ENCODE assay signal across 23 cellular contexts in the genomic region with DNA sequence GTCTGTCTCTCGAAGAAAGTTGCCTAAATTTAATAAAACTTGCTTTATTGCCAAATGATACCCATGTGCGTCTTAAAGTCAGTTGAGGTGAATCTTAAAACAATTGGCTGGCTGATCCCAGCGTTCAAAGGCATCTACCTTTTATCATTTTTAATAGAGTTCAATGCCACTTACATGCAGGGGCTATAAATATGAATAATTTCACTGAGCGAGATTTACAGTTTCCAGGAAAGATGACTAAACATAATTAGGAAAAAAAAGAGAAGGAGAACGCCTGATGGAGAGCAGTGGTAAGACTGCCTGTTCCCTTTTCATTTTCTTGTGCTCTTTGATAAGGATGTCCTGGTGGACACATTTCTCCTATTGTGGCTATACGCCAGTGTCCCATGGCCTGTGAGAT.
"Had no signal": no experiment of that assay in that cellular context is flagged by ENCODE, and none has a peak within 500 bp of the region (broad histone marks: within the 10 kb centered on the region; RNA-seq: fewer than 3 reads in every experiment).

No MANE protein-coding gene starts in this region.

- H3K9me3 ChIP-seq: body of pancreas had no signal

- H3K27ac Mint-ChIP-seq: activated CD4-positive, alpha-beta T cell treated with anti-CD3 and anti-CD28 coated beads for 36 hours; activated CD8-positive, alpha-beta memory T cell treated with anti-CD3 and anti-CD28 coated beads, Interleukin-2, amount 10 ng/mL, durations not matched to agents 7 days and 5 days; activated CD8-positive, alpha-beta T cell treated with anti-CD3 and anti-CD28 coated beads, Interleukin-2, amount 10 ng/mL, durations not matched to agents 7 days and 5 days; activated naive CD4-positive, alpha-beta T cell treated with anti-CD3 and anti-CD28 coated beads, Interleukin-2, amount 50 U/mL, for 72 hours; nephron had no signal

- DNase-seq: activated CD4-positive, alpha-beta T cell treated with anti-CD3 and anti-CD28 coated beads for 36 hours; activated CD4-positive, CD25-positive, alpha-beta regulatory T cell; activated CD8-positive, alpha-beta memory T cell treated with anti-CD3 and anti-CD28 coated beads, Interleukin-2, amount 10 ng/mL, durations not matched to agents 7 days and 5 days; activated CD8-positive, alpha-beta T cell treated with anti-CD3 and anti-CD28 coated beads, Interleukin-2, amount 10 ng/mL, durations not matched to agents 7 days and 5 days; activated naive CD4-positive, alpha-beta T cell; activated T-cell treated with anti-CD3 and anti-CD28 coated beads, Interleukin-2, amount 50 U/mL, for 48 hours; anterior cingulate cortex; body of pancreas; effector CD8-positive, alpha-beta T cell; head of caudate nucleus; hypothalamus; kidney glomerular epithelial cell; lower lobe of right lung; mesendoderm; posterior cingulate gyrus; right cardiac atrium; spleen; stimulated activated naive CD4-positive, alpha-beta T cell; T-helper 2 cell; transverse colon had no signal

- H3K4me3 ChIP-seq: body of pancreas, lower lobe of right lung, spleen, transverse colon had no signal

- H3K36me3 Mint-ChIP-seq: activated CD8-positive, alpha-beta memory T cell treated with anti-CD3 and anti-CD28 coated beads, Interleukin-2, amount 10 ng/mL, durations not matched to agents 7 days and 5 days had no signal

- H3K4me1 ChIP-seq: body of pancreas, lower lobe of right lung, spleen, transverse colon had no signal

- H3K27me3 ChIP-seq: body of pancreas had no signal

- H3K4me3 Mint-ChIP-seq: activated CD4-positive, alpha-beta T cell treated with anti-CD3 and anti-CD28 coated beads for 36 hours; activated CD8-positive, alpha-beta memory T cell treated with anti-CD3 and anti-CD28 coated beads, Interleukin-2, amount 10 ng/mL, durations not matched to agents 7 days and 5 days; activated CD8-positive, alpha-beta T cell treated with anti-CD3 and anti-CD28 coated beads, Interleukin-2, amount 10 ng/mL, durations not matched to agents 7 days and 5 days; nephron had no signal

- H3K36me3 ChIP-seq: lower lobe of right lung, spleen, transverse colon had no signal

- H3K27ac ChIP-seq: body of pancreas, lower lobe of right lung, spleen, transverse colon had no signal

- ATAC-seq: activated CD4-positive, alpha-beta T cell treated with anti-CD3 and anti-CD28 coated beads for 36 hours; activated CD8-positive, alpha-beta memory T cell treated with anti-CD3 and anti-CD28 coated beads, Interleukin-2, amount 10 ng/mL, durations not matched to agents 7 days and 5 days; activated CD8-positive, alpha-beta T cell treated with anti-CD3 and anti-CD28 coated beads, Interleukin-2, amount 10 ng/mL, durations not matched to agents 7 days and 5 days; activated naive CD4-positive, alpha-beta T cell treated with anti-CD3 and anti-CD28 coated beads, Interleukin-2, amount 50 U/mL, for 72 hours; body of pancreas; left lobe of liver; lower lobe of right lung; right cardiac atrium had no signal

- H3K4me1 Mint-ChIP-seq: activated CD4-positive, alpha-beta T cell treated with anti-CD3 and anti-CD28 coated beads for 36 hours; activated CD8-positive, alpha-beta memory T cell treated with anti-CD3 and anti-CD28 coated beads, Interleukin-2, amount 10 ng/mL, durations not matched to agents 7 days and 5 days had no signal
